ENCODE assay signal across 1 cellular context in the genomic region with DNA sequence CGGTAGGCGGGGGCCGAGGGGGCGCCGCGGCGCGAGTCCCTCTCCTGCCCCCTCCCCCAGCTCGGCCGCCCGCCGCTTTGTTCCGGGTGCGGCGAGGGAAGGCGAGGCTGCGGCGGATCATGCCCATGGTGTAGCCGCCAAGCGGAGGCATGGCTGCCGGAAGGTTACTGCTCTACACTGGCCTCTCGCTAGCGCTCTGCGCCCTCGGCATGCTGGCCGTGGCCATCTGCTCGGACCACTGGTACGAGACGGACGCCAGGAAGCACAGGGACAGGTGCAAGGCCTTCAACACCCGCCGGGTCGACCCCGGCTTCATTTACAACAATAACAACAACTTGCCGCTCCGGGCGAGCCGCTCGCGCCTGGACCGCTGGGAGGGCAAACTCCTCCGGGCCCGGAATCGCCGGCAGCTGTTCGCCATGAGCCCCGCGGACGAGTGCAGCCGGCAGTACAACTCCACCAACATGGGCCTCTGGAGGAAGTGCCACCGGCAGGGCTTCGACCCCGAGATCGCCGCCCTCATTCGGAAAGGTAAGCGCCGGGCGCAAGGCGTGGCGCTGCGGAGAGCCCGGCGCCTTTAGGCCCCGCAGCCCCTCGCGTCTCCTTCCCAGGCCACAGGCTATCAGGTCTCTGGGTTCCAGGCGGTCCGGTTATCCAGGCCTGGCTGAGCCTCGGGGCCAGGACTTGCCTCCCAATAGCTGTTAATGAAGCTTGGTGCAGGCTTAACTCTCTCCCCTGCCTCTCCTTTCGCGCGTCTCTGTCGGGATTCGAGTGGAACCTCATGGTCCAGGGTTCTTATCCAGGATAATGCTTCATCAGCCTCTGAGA.
TF ChIP-seq lines count a peak whose summit lies in the region.

No MANE protein-coding gene starts in this region.

TF ChIP-seq in HEK293, 187 proteins besides CTCF, POLR2A, EP300 and RAD21 (continued from another document and continues in another):
- TF ChIP-seq OVOL3 (tag by site-specific recombination; IDR thresholded peaks at IDR 0.05) (no peak), SETDB1 (IDR thresholded peaks at IDR 0.05; ENCODE audit: insufficient read length, low read length) (no peak), YY2 (tag by site-specific recombination; IDR thresholded peaks at IDR 0.05) (peak; percentile 71), ZBTB20 (tag by site-specific recombination; IDR thresholded peaks at IDR 0.05) (peak; percentile 80), ZNF747 (tag by site-specific recombination; IDR thresholded peaks at IDR 0.05) (no peak), ZNF707 (tag by site-specific recombination; IDR thresholded peaks at IDR 0.05) (no peak), HOXA7 (CRISPR knock-in tag; IDR thresholded peaks at IDR 0.05; ENCODE audit: borderline replicate concordance) (no peak), MYNN (tag by site-specific recombination; IDR thresholded peaks at IDR 0.05; ENCODE audit: borderline replicate concordance) (no peak), ZSCAN23 (tag by site-specific recombination; IDR thresholded peaks at IDR 0.05) (no peak), ZNF157 (tag by site-specific recombination; IDR thresholded peaks at IDR 0.05) (no peak), ZNF791 (tag by site-specific recombination; IDR thresholded peaks at IDR 0.05) (no peak), ZNF529 (tag by site-specific recombination; IDR thresholded peaks at IDR 0.05; ENCODE audit: insufficient replicate concordance) (no peak), ZNF324 (tag by site-specific recombination; IDR thresholded peaks at IDR 0.05) (0 out of 2 replicates have a peak, but pooled peaks have one; percentile 13), ZNF555 (tag by site-specific recombination; conservative IDR thresholded peaks at IDR 0.05) (no peak), ZNF426 (tag by site-specific recombination; IDR thresholded peaks at IDR 0.05) (no peak), ZNF561 (tag by site-specific recombination; IDR thresholded peaks at IDR 0.05; ENCODE audit: borderline replicate concordance) (no peak), FEZF1 (tag by site-specific recombination; IDR thresholded peaks at IDR 0.05) (no peak), YY1 (tag by site-specific recombination; IDR thresholded peaks at IDR 0.05) (peak; percentile 82), ZNF146 (tag by site-specific recombination; IDR thresholded peaks at IDR 0.05) (no peak), ZNF423 (tag by site-specific recombination; IDR thresholded peaks at IDR 0.05) (no peak), ZNF37A (tag by site-specific recombination; IDR thresholded peaks at IDR 0.05) (no peak), ZNF335 (tag by site-specific recombination; conservative IDR thresholded peaks at IDR 0.05) (peak; percentile 68), ZSCAN30 (tag by site-specific recombination; IDR thresholded peaks at IDR 0.05) (no peak), ZNF548 (tag by site-specific recombination; IDR thresholded peaks at IDR 0.05) (no peak), TRIM28 (IDR thresholded peaks at IDR 0.05; ENCODE audit: borderline replicate concordance, low read length) (no peak), ZXDB (tag by site-specific recombination; IDR thresholded peaks at IDR 0.05) (peak; percentile 38; the same call in 1 of the 2 replicates), ZNF394 (tag by site-specific recombination; IDR thresholded peaks at IDR 0.05; ENCODE audit: borderline replicate concordance) (no peak; the same call in 1 of the 2 replicates), ZNF621 (tag by site-specific recombination; IDR thresholded peaks at IDR 0.05) (no peak), ZSCAN16 (tag by site-specific recombination; IDR thresholded peaks at IDR 0.05) (no peak), ZNF121 (tag by site-specific recombination; IDR thresholded peaks at IDR 0.05) (no peak), ZNF138 (tag by site-specific recombination; IDR thresholded peaks at IDR 0.05; ENCODE audit: borderline replicate concordance) (no peak), WT1 (tag by site-specific recombination; IDR thresholded peaks at IDR 0.05) (no peak), ZBTB1 (tag by site-specific recombination; IDR thresholded peaks at IDR 0.05) (no peak), ZNF114 (tag by site-specific recombination; IDR thresholded peaks at IDR 0.05) (no peak)
- TF ChIP-seq, protein P1, sequence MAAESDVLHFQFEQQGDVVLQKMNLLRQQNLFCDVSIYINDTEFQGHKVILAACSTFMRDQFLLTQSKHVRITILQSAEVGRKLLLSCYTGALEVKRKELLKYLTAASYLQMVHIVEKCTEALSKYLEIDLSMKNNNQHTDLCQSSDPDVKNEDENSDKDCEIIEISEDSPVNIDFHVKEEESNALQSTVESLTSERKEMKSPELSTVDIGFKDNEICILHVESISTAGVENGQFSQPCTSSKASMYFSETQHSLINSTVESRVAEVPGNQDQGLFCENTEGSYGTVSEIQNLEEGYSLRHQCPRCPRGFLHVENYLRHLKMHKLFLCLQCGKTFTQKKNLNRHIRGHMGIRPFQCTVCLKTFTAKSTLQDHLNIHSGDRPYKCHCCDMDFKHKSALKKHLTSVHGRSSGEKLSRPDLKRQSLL (tag by site-specific recombination; IDR thresholded peaks at IDR 0.05): no peak
- TF ChIP-seq, protein P2, sequence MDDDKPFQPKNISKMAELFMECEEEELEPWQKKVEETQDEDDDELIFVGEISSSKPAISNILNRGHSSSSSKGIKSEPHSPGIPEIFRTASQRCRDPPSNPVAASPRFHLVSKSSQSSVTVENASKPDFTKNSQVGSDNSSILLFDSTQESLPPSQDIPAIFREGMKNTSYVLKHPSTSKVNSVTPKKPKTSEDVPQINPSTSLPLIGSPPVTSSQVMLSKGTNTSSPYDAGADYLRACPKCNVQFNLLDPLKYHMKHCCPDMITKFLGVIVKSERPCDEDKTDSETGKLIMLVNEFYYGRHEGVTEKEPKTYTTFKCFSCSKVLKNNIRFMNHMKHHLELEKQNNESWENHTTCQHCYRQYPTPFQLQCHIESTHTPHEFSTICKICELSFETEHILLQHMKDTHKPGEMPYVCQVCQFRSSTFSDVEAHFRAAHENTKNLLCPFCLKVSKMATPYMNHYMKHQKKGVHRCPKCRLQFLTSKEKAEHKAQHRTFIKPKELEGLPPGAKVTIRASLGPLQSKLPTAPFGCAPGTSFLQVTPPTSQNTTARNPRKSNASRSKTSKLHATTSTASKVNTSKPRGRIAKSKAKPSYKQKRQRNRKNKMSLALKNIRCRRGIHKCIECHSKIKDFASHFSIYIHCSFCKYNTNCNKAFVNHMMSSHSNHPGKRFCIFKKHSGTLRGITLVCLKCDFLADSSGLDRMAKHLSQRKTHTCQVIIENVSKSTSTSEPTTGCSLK (tag by site-specific recombination; IDR thresholded peaks at IDR 0.05): no peak
- TF ChIP-seq, protein P3, sequence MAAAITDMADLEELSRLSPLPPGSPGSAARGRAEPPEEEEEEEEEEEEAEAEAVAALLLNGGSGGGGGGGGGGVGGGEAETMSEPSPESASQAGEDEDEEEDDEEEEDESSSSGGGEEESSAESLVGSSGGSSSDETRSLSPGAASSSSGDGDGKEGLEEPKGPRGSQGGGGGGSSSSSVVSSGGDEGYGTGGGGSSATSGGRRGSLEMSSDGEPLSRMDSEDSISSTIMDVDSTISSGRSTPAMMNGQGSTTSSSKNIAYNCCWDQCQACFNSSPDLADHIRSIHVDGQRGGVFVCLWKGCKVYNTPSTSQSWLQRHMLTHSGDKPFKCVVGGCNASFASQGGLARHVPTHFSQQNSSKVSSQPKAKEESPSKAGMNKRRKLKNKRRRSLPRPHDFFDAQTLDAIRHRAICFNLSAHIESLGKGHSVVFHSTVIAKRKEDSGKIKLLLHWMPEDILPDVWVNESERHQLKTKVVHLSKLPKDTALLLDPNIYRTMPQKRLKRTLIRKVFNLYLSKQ (tag by site-specific recombination; IDR thresholded peaks at IDR 0.05; ENCODE audit: borderline replicate concordance): no peak
- TF ChIP-seq, protein P4, sequence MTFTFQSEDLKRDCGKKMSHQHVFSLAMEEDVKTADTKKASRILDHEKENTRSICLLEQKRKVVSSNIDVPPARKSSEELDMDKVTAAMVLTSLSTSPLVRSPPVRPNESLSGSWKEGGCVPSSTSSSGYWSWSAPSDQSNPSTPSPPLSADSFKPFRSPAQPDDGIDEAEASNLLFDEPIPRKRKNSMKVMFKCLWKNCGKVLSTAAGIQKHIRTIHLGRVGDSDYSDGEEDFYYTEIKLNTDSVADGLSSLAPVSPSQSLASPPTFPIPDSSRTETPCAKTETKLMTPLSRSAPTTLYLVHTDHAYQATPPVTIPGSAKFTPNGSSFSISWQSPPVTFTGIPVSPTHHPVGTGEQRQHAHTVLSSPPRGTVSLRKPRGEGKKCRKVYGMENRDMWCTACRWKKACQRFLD (tag by site-specific recombination; IDR thresholded peaks at IDR 0.05): no peak
- TF ChIP-seq, protein P5, sequence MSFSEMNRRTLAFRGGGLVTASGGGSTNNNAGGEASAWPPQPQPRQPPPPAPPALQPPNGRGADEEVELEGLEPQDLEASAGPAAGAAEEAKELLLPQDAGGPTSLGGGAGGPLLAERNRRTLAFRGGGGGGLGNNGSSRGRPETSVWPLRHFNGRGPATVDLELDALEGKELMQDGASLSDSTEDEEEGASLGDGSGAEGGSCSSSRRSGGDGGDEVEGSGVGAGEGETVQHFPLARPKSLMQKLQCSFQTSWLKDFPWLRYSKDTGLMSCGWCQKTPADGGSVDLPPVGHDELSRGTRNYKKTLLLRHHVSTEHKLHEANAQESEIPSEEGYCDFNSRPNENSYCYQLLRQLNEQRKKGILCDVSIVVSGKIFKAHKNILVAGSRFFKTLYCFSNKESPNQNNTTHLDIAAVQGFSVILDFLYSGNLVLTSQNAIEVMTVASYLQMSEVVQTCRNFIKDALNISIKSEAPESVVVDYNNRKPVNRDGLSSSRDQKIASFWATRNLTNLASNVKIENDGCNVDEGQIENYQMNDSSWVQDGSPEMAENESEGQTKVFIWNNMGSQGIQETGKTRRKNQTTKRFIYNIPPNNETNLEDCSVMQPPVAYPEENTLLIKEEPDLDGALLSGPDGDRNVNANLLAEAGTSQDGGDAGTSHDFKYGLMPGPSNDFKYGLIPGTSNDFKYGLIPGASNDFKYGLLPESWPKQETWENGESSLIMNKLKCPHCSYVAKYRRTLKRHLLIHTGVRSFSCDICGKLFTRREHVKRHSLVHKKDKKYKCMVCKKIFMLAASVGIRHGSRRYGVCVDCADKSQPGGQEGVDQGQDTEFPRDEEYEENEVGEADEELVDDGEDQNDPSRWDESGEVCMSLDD (tag by site-specific recombination; IDR thresholded peaks at IDR 0.05): no peak
- TF ChIP-seq, protein P6, sequence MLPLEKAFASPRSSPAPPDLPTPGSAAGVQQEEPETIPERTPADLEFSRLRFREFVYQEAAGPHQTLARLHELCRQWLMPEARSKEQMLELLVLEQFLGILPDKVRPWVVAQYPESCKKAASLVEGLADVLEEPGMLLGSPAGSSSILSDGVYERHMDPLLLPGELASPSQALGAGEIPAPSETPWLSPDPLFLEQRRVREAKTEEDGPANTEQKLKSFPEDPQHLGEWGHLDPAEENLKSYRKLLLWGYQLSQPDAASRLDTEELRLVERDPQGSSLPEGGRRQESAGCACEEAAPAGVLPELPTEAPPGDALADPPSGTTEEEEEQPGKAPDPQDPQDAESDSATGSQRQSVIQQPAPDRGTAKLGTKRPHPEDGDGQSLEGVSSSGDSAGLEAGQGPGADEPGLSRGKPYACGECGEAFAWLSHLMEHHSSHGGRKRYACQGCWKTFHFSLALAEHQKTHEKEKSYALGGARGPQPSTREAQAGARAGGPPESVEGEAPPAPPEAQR (tag by site-specific recombination; IDR thresholded peaks at IDR 0.05): no peak
- TF ChIP-seq, protein P7, sequence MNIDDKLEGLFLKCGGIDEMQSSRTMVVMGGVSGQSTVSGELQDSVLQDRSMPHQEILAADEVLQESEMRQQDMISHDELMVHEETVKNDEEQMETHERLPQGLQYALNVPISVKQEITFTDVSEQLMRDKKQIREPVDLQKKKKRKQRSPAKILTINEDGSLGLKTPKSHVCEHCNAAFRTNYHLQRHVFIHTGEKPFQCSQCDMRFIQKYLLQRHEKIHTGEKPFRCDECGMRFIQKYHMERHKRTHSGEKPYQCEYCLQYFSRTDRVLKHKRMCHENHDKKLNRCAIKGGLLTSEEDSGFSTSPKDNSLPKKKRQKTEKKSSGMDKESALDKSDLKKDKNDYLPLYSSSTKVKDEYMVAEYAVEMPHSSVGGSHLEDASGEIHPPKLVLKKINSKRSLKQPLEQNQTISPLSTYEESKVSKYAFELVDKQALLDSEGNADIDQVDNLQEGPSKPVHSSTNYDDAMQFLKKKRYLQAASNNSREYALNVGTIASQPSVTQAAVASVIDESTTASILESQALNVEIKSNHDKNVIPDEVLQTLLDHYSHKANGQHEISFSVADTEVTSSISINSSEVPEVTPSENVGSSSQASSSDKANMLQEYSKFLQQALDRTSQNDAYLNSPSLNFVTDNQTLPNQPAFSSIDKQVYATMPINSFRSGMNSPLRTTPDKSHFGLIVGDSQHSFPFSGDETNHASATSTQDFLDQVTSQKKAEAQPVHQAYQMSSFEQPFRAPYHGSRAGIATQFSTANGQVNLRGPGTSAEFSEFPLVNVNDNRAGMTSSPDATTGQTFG (tag by site-specific recombination; IDR thresholded peaks at IDR 0.05; ENCODE audit: borderline replicate concordance): no peak
- TF ChIP-seq, protein P8, sequence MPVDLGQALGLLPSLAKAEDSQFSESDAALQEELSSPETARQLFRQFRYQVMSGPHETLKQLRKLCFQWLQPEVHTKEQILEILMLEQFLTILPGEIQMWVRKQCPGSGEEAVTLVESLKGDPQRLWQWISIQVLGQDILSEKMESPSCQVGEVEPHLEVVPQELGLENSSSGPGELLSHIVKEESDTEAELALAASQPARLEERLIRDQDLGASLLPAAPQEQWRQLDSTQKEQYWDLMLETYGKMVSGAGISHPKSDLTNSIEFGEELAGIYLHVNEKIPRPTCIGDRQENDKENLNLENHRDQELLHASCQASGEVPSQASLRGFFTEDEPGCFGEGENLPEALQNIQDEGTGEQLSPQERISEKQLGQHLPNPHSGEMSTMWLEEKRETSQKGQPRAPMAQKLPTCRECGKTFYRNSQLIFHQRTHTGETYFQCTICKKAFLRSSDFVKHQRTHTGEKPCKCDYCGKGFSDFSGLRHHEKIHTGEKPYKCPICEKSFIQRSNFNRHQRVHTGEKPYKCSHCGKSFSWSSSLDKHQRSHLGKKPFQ (tag by site-specific recombination; IDR thresholded peaks at IDR 0.05): no peak
- TF ChIP-seq, protein P9, sequence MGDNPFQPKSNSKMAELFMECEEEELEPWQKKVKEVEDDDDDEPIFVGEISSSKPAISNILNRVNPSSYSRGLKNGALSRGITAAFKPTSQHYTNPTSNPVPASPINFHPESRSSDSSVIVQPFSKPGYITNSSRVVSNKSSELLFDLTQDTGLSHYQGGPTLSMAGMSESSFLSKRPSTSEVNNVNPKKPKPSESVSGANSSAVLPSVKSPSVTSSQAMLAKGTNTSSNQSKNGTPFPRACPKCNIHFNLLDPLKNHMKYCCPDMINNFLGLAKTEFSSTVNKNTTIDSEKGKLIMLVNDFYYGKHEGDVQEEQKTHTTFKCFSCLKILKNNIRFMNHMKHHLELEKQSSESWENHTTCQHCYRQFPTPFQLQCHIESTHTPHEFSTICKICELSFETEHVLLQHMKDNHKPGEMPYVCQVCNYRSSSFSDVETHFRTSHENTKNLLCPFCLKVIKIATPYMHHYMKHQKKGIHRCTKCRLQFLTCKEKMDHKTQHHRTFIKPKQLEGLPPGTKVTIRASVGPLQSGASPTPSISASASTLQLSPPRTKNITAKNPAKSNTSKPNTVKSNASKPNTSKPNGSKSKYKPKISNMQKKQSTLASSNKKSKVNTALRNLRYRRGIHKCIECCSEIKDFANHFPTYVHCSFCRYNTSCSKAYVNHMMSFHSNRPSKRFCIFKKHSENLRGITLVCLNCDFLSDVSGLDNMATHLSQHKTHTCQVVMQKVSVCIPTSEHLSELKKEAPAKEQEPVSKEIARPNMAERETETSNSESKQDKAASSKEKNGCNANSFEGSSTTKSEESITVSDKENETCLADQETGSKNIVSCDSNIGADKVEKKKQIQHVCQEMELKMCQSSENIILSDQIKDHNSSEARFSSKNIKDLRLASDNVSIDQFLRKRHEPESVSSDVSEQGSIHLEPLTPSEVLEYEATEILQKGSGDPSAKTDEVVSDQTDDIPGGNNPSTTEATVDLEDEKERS (tag by site-specific recombination; IDR thresholded peaks at IDR 0.05): no peak
